29 cellular contexts compared by ENCODE assay signal in the genomic region with DNA sequence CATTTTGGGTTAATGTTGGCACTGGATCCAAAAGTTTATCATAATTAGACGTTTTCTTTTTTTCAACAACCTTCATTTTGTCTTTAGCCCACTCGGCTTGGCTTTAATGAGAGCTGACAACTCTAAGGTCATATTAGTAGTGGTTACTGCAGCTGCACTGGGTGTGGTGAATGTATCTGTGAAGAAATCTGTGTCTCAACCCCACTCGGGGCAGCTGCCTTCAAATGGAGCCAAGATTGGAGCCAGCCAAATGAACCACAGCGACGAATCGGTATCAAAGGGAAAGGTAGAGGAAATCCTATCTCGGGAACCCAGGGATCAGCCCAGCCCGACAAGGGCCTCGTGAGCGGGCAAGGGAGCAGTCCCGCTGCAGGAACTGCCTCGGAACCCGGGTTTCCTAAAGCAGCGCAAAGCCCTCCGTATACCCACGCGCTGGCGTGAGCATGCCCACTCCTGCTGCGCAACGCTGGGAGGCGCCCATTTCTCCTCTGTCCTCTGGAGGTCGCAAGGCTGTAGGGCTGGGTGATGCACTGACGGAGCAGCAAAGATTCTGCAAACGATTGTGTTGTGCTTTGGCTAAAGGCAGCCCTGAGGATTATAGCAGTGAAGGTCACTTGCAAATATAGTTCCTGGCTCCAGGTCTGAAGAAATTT.
"Had no signal": no experiment of that assay in that cellular context is flagged by ENCODE, and none has a peak within 500 bp of the region (broad histone marks: within the 10 kb centered on the region; RNA-seq: fewer than 3 reads in every experiment).

No MANE protein-coding gene starts in this region.

- H3K4me3 Mint-ChIP-seq: activated B cell treated with CpG ODN at 0.5 μM for 24 hours; activated CD4-positive, alpha-beta T cell treated with anti-CD3 and anti-CD28 coated beads, Interleukin-2, amount 10 ng/mL, durations not matched to agents 24 days and 14 days; activated CD8-positive, alpha-beta memory T cell treated with anti-CD3 and anti-CD28 coated beads, Interleukin-2, amount 10 ng/mL, durations not matched to agents 7 days and 5 days; activated naive CD8-positive, alpha-beta T cell treated with anti-CD3 and anti-CD28 coated beads, Interleukin-2, amount 50 U/mL, for 24 hours; activated T-cell treated with anti-CD3 and anti-CD28 coated beads, Interleukin-2, amount 50 U/mL, for 4 hours; T-helper 17 cell had no signal

- H3K27me3 Mint-ChIP-seq: activated B cell treated with CpG ODN at 0.5 μM for 24 hours; activated CD4-positive, alpha-beta T cell treated with anti-CD3 and anti-CD28 coated beads, Interleukin-2, amount 10 ng/mL, durations not matched to agents 24 days and 14 days; activated CD8-positive, alpha-beta memory T cell treated with anti-CD3 and anti-CD28 coated beads, Interleukin-2, amount 10 ng/mL, durations not matched to agents 7 days and 5 days; activated naive CD8-positive, alpha-beta T cell treated with anti-CD3 and anti-CD28 coated beads, Interleukin-2, amount 50 U/mL, for 24 hours; T-helper 17 cell had no signal

- H3K4me3 ChIP-seq: K562 had no signal

- H3K27ac Mint-ChIP-seq: activated B cell treated with CpG ODN at 0.5 μM for 24 hours; activated CD4-positive, alpha-beta T cell treated with anti-CD3 and anti-CD28 coated beads, Interleukin-2, amount 10 ng/mL, durations not matched to agents 24 days and 14 days; activated CD8-positive, alpha-beta memory T cell treated with anti-CD3 and anti-CD28 coated beads, Interleukin-2, amount 10 ng/mL, durations not matched to agents 7 days and 5 days; activated naive CD4-positive, alpha-beta T cell treated with anti-CD3 and anti-CD28 coated beads, Interleukin-2, amount 50 U/mL, for 72 hours; activated naive CD8-positive, alpha-beta T cell treated with anti-CD3 and anti-CD28 coated beads, Interleukin-2, amount 50 U/mL, for 24 hours; T-helper 17 cell had no signal

- H3K36me3 Mint-ChIP-seq: activated CD8-positive, alpha-beta memory T cell treated with anti-CD3 and anti-CD28 coated beads, Interleukin-2, amount 10 ng/mL, durations not matched to agents 7 days and 5 days; activated naive CD4-positive, alpha-beta T cell treated with anti-CD3 and anti-CD28 coated beads, Interleukin-2, amount 50 U/mL, for 72 hours had no signal

- ATAC-seq: activated CD8-positive, alpha-beta memory T cell treated with anti-CD3 and anti-CD28 coated beads, Interleukin-2, amount 10 ng/mL, durations not matched to agents 7 days and 5 days; activated naive CD4-positive, alpha-beta T cell treated with anti-CD3 and anti-CD28 coated beads, Interleukin-2, amount 50 U/mL, for 72 hours; activated naive CD8-positive, alpha-beta T cell treated with anti-CD3 and anti-CD28 coated beads, Interleukin-2, amount 50 U/mL, for 24 hours; activated T-cell treated with anti-CD3 and anti-CD28 coated beads, Interleukin-2, amount 50 U/mL, for 4 hours; K562; Panc1; Right ventricle myocardium inferior; T-helper 17 cell had no signal

- H3K4me1 Mint-ChIP-seq: activated B cell treated with CpG ODN at 0.5 μM for 24 hours; activated CD4-positive, alpha-beta T cell treated with anti-CD3 and anti-CD28 coated beads, Interleukin-2, amount 10 ng/mL, durations not matched to agents 24 days and 14 days; activated CD8-positive, alpha-beta memory T cell treated with anti-CD3 and anti-CD28 coated beads, Interleukin-2, amount 10 ng/mL, durations not matched to agents 7 days and 5 days; activated naive CD8-positive, alpha-beta T cell treated with anti-CD3 and anti-CD28 coated beads, Interleukin-2, amount 50 U/mL, for 24 hours; T-helper 17 cell had no signal

- H3K36me3 ChIP-seq: brain microvascular endothelial cell had no signal

- H3K27ac ChIP-seq: brain microvascular endothelial cell had no signal

- DNase-seq: activated B cell treated with CpG ODN at 0.5 μM for 24 hours; activated CD4-positive, alpha-beta T cell treated with anti-CD3 and anti-CD28 coated beads for 1 hour; activated CD4-positive, alpha-beta T cell treated with anti-CD3 and anti-CD28 coated beads, Interleukin-2, amount 10 ng/mL, durations not matched to agents 24 days and 14 days; activated CD4-positive, alpha-beta T cell treated with anti-CD3 and anti-CD28 coated beads, Interleukin-2, amount 50 U/mL, for 48 hours; activated CD8-positive, alpha-beta memory T cell treated with anti-CD3 and anti-CD28 coated beads, Interleukin-2, amount 10 ng/mL, durations not matched to agents 7 days and 5 days; activated effector memory CD4-positive, alpha-beta T cell treated with anti-CD3 and anti-CD28 coated beads, Interleukin-2, amount 50 U/mL, for 16 hours; activated naive CD4-positive, alpha-beta T cell treated with Interleukin-2 at 50 U/mL for 16 hours; activated naive CD8-positive, alpha-beta T cell treated with anti-CD3 and anti-CD28 coated beads, Interleukin-2, amount 50 U/mL, for 24 hours; activated T-cell treated with anti-CD3 and anti-CD28 coated beads, Interleukin-2, amount 50 U/mL, for 4 hours; amniotic stem cell; brain microvascular endothelial cell; Karpas-422; MM.1S; NCI-H1105; NCI-H1436; NCI-H187 treated with DMSO at 0.1 percent for 48 hours; NCI-H2081 treated with DMSO at 0.1 percent for 48 hours; NCI-H2171; NCI-H2227 treated with DMSO at 0.1 percent for 48 hours; NCI-H526; NK-92 treated with Interleukin-12 subunit alpha and Interleukin-12 subunit beta, amount 100 ng/mL, for 24 hours; OCI-M1; RPMI8226; T-helper 17 cell; T-helper 9 cell had no signal

- H3K27me3 ChIP-seq: brain microvascular endothelial cell had no signal
